Comparison of ENCODE assay signal across 8 cellular contexts in genomic region chr12:116276433-116277216, GRCh38. TPM values are rescaled to one million over a fixed set of nuclear protein-coding genes. Genes with fewer than 3 reads are reported as not detected.
DNase-seq lines count a peak whose midpoint lies in the region; ATAC-seq and TF ChIP-seq lines count a peak whose summit lies in the region.

No MANE protein-coding gene starts in this region.

- DNase-seq in NCI-H748 (lab: John Stamatoyannopoulos, UW; ENCODE audit: unreplicated experiment) (peak; percentile 73), NCI-H748 treated with DMSO at 0.1 percent for 48 hours (lab: John Stamatoyannopoulos, UW) (no peak), NCI-H2196 (lab: John Stamatoyannopoulos, UW; ENCODE audit: unreplicated experiment) (peak; percentile 70), coronary artery (ENCODE audit: low spot score) (peak; percentile 80), left colon (peak; percentile 62 to 83)
- DNase-seq in activated CD4-positive, alpha-beta T cell treated with anti-CD3 and anti-CD28 coated beads, Interleukin-2, amount 10 ng/mL, durations not matched to agents 24 days and 14 days: peak; percentile 92
- peak; percentile 66 for DNase-seq in stimulated activated CD4-positive, alpha-beta T cell treated with anti-CD3 and anti-CD28 coated beads, Interleukin-1b, Interleukin-23, amount 100 ng/mL, for 48 hours

- TF ChIP-seq CTCF in coronary artery (IDR thresholded peaks at IDR 0.05): no peak

- peak overlapping the region; percentile 93 to 100 for H3K27ac ChIP-seq in coronary artery

- H3K4me3 ChIP-seq in coronary artery: peak overlapping the region; percentile 94

- peaks cover 38% of the 10 kb centered on the region for H3K4me1 Mint-ChIP-seq in activated CD4-positive, alpha-beta T cell treated with anti-CD3 and anti-CD28 coated beads, Interleukin-2, amount 10 ng/mL, durations not matched to agents 24 days and 14 days

- ATAC-seq in HG03039 (IDR thresholded peaks at IDR 0.05; ENCODE audit: unreplicated experiment) (peak; percentile 33), left colon (peak; percentile 55)

- no peaks in the 10 kb centered on the region for H3K9me3 Mint-ChIP-seq in activated CD4-positive, alpha-beta T cell treated with anti-CD3 and anti-CD28 coated beads, Interleukin-2, amount 10 ng/mL, durations not matched to agents 24 days and 14 days

- H3K27ac Mint-ChIP-seq in activated CD4-positive, alpha-beta T cell treated with anti-CD3 and anti-CD28 coated beads, Interleukin-2, amount 10 ng/mL, durations not matched to agents 24 days and 14 days: peak overlapping the region; percentile 90

- intact Hi-C loops in activated CD4-positive, alpha-beta T cell treated with anti-CD3 and anti-CD28 coated beads, Interleukin-2, amount 10 ng/mL, durations not matched to agents 24 days and 14 days (cut with micrococcal nuclease): loop anchor here (2.0 to 10.0 kb wide), 8 partner anchors 48 to 462 kb away; partner anchors contain the start of genes MAP1LC3B2, RNFT2 and SPRING1
- intact Hi-C loops in left colon (cut with DNase I, micrococcal nuclease): no loop called here

- H3K27me3 Mint-ChIP-seq in activated CD4-positive, alpha-beta T cell treated with anti-CD3 and anti-CD28 coated beads, Interleukin-2, amount 10 ng/mL, durations not matched to agents 24 days and 14 days: peaks cover 1% of the 10 kb centered on the region

- H3K36me3 Mint-ChIP-seq in activated CD4-positive, alpha-beta T cell treated with anti-CD3 and anti-CD28 coated beads, Interleukin-2, amount 10 ng/mL, durations not matched to agents 24 days and 14 days (ENCODE audit: low read depth): peaks cover 4% of the 10 kb centered on the region

- peak overlapping the region; percentile 95 for H3K4me3 Mint-ChIP-seq in activated CD4-positive, alpha-beta T cell treated with anti-CD3 and anti-CD28 coated beads, Interleukin-2, amount 10 ng/mL, durations not matched to agents 24 days and 14 days

RNA-seq across cellular contexts. Expression of gene MED13L, which starts 0.9 kb away (rescaled TPM):
- 55.1 and 62.9 TPM in 2 replicates for total RNA-seq in activated CD4-positive, alpha-beta T cell treated with anti-CD3 and anti-CD28 coated beads, Interleukin-2, amount 10 ng/mL, durations not matched to agents 24 days and 14 days
- 100 to 1,000 TPM in 1 of 2 donors, 10 to 100 TPM in 1; 94.2 to 106 TPM for total RNA-seq in left colon
